In the genomic region with DNA sequence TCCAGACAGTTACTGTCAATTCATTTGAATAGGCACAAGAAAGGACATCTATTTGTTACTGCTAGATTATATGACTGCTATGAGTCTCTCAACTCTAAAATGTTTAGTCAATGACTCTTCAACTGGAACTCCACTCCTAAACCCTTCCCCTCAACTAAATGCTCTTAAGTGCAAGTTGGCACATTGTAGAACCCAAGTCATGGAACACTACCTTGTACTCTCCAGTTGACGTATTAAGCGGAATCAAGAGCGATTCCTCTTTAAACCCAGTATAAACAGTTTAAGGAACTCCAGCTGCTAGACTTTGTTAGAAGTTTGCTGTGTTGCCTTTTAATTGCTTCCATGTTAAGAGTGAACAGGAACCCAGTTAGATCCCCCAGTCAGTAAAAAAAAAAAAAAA, we compare ENCODE assay signal across 9 cellular contexts. TPM values are rescaled to one million over a fixed set of nuclear protein-coding genes. Genes with fewer than 3 reads are reported as not detected.
DNase-seq lines count a peak whose midpoint lies in the region; ATAC-seq and TF ChIP-seq lines count a peak whose summit lies in the region.
"Had no signal": no experiment of that assay in that cellular context is flagged by ENCODE, and none has a peak within 500 bp of the region (broad histone marks: within the 10 kb centered on the region; RNA-seq: fewer than 3 reads in every experiment).

No MANE protein-coding gene starts in this region.

- peaks cover 21% of the 10 kb centered on the region for H3K4me1 Mint-ChIP-seq in MCF 10A (ENCODE audit: insufficient read depth, unreplicated experiment)
- H3K4me1 Mint-ChIP-seq in natural killer cell, result peaks cover 16 to 20% of the 10 kb centered on the region in 2 donors

- intact Hi-C loops in MCF 10A (cut with micrococcal nuclease) (loop anchor here (1.0 to 2.0 kb wide), 4 partner anchors 41 to 170 kb away; no protein-coding TSS in a partner anchor), mammary epithelial cell (cut with micrococcal nuclease) (loop anchor here (2.0 to 10.0 kb wide), 3 partner anchors 61 to 169 kb away; no protein-coding TSS in a partner anchor), colonic mucosa (cut with DNase I) (loop anchor here (5.0 kb wide), 1 partner anchor 41 kb away; no protein-coding TSS in a partner anchor), natural killer cell (cut with micrococcal nuclease) (loop anchor here (1.0 kb wide), 3 partner anchors 41 to 170 kb away; no protein-coding TSS in a partner anchor)

- H3K27me3 Mint-ChIP-seq in MCF 10A (ENCODE audit: insufficient read depth, unreplicated experiment) (no peaks in the 10 kb centered on the region), natural killer cell (ENCODE audit: low read depth in 2 of 2) (no peaks in the 10 kb centered on the region)
- H3K27me3 Mint-ChIP-seq: naive B cell had no signal

- H3K4me3 Mint-ChIP-seq in MCF 10A (ENCODE audit: unreplicated experiment), result no peak overlapping the region
- H3K4me3 Mint-ChIP-seq in natural killer cell, result no peak overlapping the region
- H3K4me3 Mint-ChIP-seq: naive B cell had no signal

- CTCF ChIA-PET in MCF 10A (lab: Yijun Ruan, JAX), result interaction anchor here (0.6 to 3.3 kb wide), 13 partner anchors 8 to 223 kb away, joined by 3 to 16 read pairs (median 4); a partner anchor contains a TSS
- CTCF ChIA-PET in mammary epithelial cell (lab: Charles Lee; ENCODE audit: low non-redundant PET), result interaction anchor here (0.5 to 1.3 kb wide), 5 partner anchors 13 to 241 kb away, joined by 4 to 12 read pairs (median 7); a partner anchor contains a TSS

- ATAC-seq in natural killer cell (no peak), HG03045 (IDR thresholded peaks at IDR 0.05; ENCODE audit: unreplicated experiment) (no peak)

- WGBS in mammary epithelial cell (ENCODE audit: low coverage, missing lambda C conversion rate), result 100% methylated on average over 3 of the region's 3 CpGs
- 46% methylated on average over 3 of the region's 3 CpGs for WGBS in urinary bladder

- H3K36me3 Mint-ChIP-seq in MCF 10A (ENCODE audit: insufficient read depth, unreplicated experiment) (peaks cover 96% of the 10 kb centered on the region), natural killer cell (peaks cover 12% of the 10 kb centered on the region)

- in situ Hi-C loops in mammary epithelial cell (cut with MboI; ENCODE audit: low sequenced_read_pairs in 2 of 2), result no loop called here

- no peak overlapping the region for H3K4me2 ChIP-seq in mammary epithelial cell (ENCODE audit: insufficient read depth, low read depth, low read length)

- TF ChIP-seq CTCF in MCF 10A (IDR thresholded peaks at IDR 0.05; ENCODE audit: unreplicated experiment) (no peak), mammary epithelial cell (conservative IDR thresholded peaks at IDR 0.05 in 1 of 2, IDR thresholded peaks at IDR 0.05 in 1 of 2; ENCODE audit: extremely low read depth in 1 of 2, insufficient read depth in 1 of 2, low read depth in 1 of 2, low read length in 2 of 2) (no peak), colonic mucosa (IDR thresholded peaks at IDR 0.05) (no peak), natural killer cell (IDR thresholded peaks at IDR 0.05) (no peak)

- no peak overlapping the region for H3K4me3 ChIP-seq in mammary epithelial cell (replicated peaks in 1 of 3; ENCODE audit: insufficient read depth in 1 of 3, low read depth in 2 of 3, low read length in 3 of 3)
- no peak overlapping the region for H3K4me3 ChIP-seq in colonic mucosa
- no peak overlapping the region for H3K4me3 ChIP-seq in urinary bladder (ENCODE audit: low read depth, low read length)

- DNase-seq in MCF 10A (ENCODE audit: unreplicated experiment) (no peak), mammary epithelial cell (no peak), colonic mucosa (no peak), natural killer cell (no peak), OCI-M2 (lab: John Stamatoyannopoulos, UW; ENCODE audit: unreplicated experiment) (no peak), NCI-H2196 (lab: John Stamatoyannopoulos, UW; ENCODE audit: unreplicated experiment) (no peak)

- dilution Hi-C loops in mammary epithelial cell (cut with HindIII; ENCODE audit: low sequenced_read_pairs), result no loop called here

- POLR2A ChIA-PET in MCF 10A (lab: Yijun Ruan, JAX), result interaction anchor here (0.7 to 5.3 kb wide), 5 partner anchors 14 to 225 kb away, joined by 3 to 30 read pairs (median 5); a partner anchor contains a TSS

- BruUV-seq in MCF 10A (replicated peaks; lab: Mats Ljungman, UMichigan) (no TSS peak), mammary epithelial cell (replicated peaks; lab: Mats Ljungman, UMichigan) (no TSS peak)

- H3K27ac Mint-ChIP-seq in MCF 10A (ENCODE audit: low read depth, unreplicated experiment) (peak overlapping the region; percentile 61), natural killer cell (peak overlapping the region; percentile 70 to 76)

- H3K27ac ChIP-seq in mammary epithelial cell (ENCODE audit: insufficient read depth, low read depth, low read length) (no peak overlapping the region), colonic mucosa (peak overlapping the region; percentile 45), urinary bladder (ENCODE audit: low read depth) (peak overlapping the region; percentile 32)

- H4K20me1 ChIP-seq in mammary epithelial cell (ENCODE audit: insufficient read depth, low read length), result no peaks in the 10 kb centered on the region

- H3K79me2 ChIP-seq in mammary epithelial cell (ENCODE audit: insufficient read depth, low read length), result peaks cover 7% of the 10 kb centered on the region

- H3K4me1 ChIP-seq in mammary epithelial cell (ENCODE audit: insufficient read depth, low read length), result no peaks in the 10 kb centered on the region
- no peaks in the 10 kb centered on the region for H3K4me1 ChIP-seq in colonic mucosa
- no peaks in the 10 kb centered on the region for H3K4me1 ChIP-seq in urinary bladder (ENCODE audit: insufficient read depth)

- H2AFZ ChIP-seq in mammary epithelial cell (ENCODE audit: low read depth, low read length), result no peak overlapping the region

- no peaks in the 10 kb centered on the region for H3K9me3 ChIP-seq in mammary epithelial cell (replicated peaks; ENCODE audit: insufficient read depth, low read length)
- no peaks in the 10 kb centered on the region for H3K9me3 ChIP-seq in colonic mucosa

- H3K27me3 ChIP-seq in mammary epithelial cell (ENCODE audit: insufficient read depth, low read length) (no peaks in the 10 kb centered on the region), colonic mucosa (no peaks in the 10 kb centered on the region)

- H3K9ac ChIP-seq in mammary epithelial cell (ENCODE audit: insufficient read depth, low read length), result no peak overlapping the region
- no peak overlapping the region for H3K9ac ChIP-seq in colonic mucosa (ENCODE audit: low read depth in 2 of 2, low read length in 2 of 2)

- H3K36me3 ChIP-seq in mammary epithelial cell (ENCODE audit: insufficient read depth, low read length) (peaks cover 29% of the 10 kb centered on the region), colonic mucosa (peaks cover 7% of the 10 kb centered on the region), urinary bladder (ENCODE audit: insufficient read depth) (peaks cover 8% of the 10 kb centered on the region)

- H3K9me3 Mint-ChIP-seq in MCF 10A (ENCODE audit: unreplicated experiment), result no peaks in the 10 kb centered on the region
- H3K9me3 Mint-ChIP-seq in natural killer cell, result no peaks in the 10 kb centered on the region
- H3K9me3 Mint-ChIP-seq: naive B cell had no signal

RNA-seq across cellular contexts. Expression of a gene that starts 44.6 kb away (rescaled TPM):
- total RNA-seq in MCF 10A (2022), result not detected in 2 replicates
- total RNA-seq in mammary epithelial cell, result not detected
- not detected for polyA plus RNA-seq in mammary epithelial cell
- polyA minus RNA-seq in mammary epithelial cell, result not detected
- not detected for total RNA-seq in colonic mucosa
- total RNA-seq in natural killer cell, result not detected
- total RNA-seq in urinary bladder, result not detected
- not detected for polyA plus RNA-seq in urinary bladder
